ENCODE assay signal across 19 cellular contexts in the genomic region with DNA sequence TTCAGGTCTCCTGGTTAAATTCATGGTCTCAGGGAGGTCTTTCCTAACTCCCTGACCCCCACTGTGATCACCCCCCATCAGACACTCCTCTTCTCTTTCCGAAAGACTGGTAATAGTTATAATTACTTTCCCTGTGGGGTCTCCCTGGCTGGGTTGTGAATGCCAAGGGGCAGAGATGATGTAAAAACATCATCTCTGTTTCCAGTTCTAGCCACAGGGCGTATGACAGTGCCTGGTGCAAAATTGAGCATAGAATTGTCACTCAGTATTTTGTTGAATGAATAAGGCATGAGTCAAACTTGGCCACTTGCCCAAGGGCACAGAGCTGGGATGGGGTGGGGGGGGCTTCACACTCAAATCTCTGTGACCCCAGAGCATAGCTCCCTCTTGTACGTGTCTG.
DNase-seq lines count a peak whose midpoint lies in the region; ATAC-seq and TF ChIP-seq lines count a peak whose summit lies in the region.
"Had no signal": no experiment of that assay in that cellular context is flagged by ENCODE, and none has a peak within 500 bp of the region (broad histone marks: within the 10 kb centered on the region; RNA-seq: fewer than 3 reads in every experiment).

No MANE protein-coding gene starts in this region.

- no peaks in the 10 kb centered on the region for H3K27me3 ChIP-seq in PC-3 (ENCODE audit: low read length)
- H3K27me3 ChIP-seq: adrenal gland, tibial nerve had no signal

- H3K4me2 ChIP-seq in PC-3 (ENCODE audit: low read length) = 0 out of 2 replicates have a peak overlapping the region, but pooled peaks have one; percentile 24

- H3K27me3 Mint-ChIP-seq in chondrocyte (ENCODE audit: low read depth) = no peaks in the 10 kb centered on the region
- no peaks in the 10 kb centered on the region for H3K27me3 Mint-ChIP-seq in neural crest cell (ENCODE audit: low read depth)
- no peaks in the 10 kb centered on the region for H3K27me3 Mint-ChIP-seq in type B pancreatic cell

- H3K4me1 ChIP-seq in HEK293 (ENCODE audit: control insufficient read depth, insufficient read depth, low read length) (peaks cover 15% of the 10 kb centered on the region), PC-3 (ENCODE audit: insufficient read depth, low read length) (peaks cover 44% of the 10 kb centered on the region)
- H3K4me1 ChIP-seq: adrenal gland, HAP-1, tibial nerve had no signal

- intact Hi-C loops in PC-3 (cut with micrococcal nuclease) = loop anchor here (5.0 kb wide), 1 partner anchor 35 kb away; no protein-coding TSS in a partner anchor

- no peak overlapping the region for H3K9ac ChIP-seq in PC-3 (ENCODE audit: low read length)

- H3F3A ChIP-seq in PC-3 (ENCODE audit: low read length, unreplicated experiment) = no peaks in the 10 kb centered on the region

- no peaks in the 10 kb centered on the region for H3K36me3 ChIP-seq in HEK293 (ENCODE audit: control insufficient read depth in 2 of 2, insufficient read depth in 1 of 2, low read length in 2 of 2)
- H3K36me3 ChIP-seq in PC-3 (ENCODE audit: low read depth, low read length) = no peaks in the 10 kb centered on the region
- H3K36me3 ChIP-seq: adrenal gland, HAP-1, tibial nerve had no signal

- H3K4me1 Mint-ChIP-seq in chondrocyte (ENCODE audit: low read depth) = peaks cover 44% of the 10 kb centered on the region
- peaks cover 15% of the 10 kb centered on the region for H3K4me1 Mint-ChIP-seq in neural crest cell
- H3K4me1 Mint-ChIP-seq in type B pancreatic cell (ENCODE audit: unreplicated experiment) = peaks cover 46% of the 10 kb centered on the region
- H3K4me1 Mint-ChIP-seq: memory B cell had no signal

- ATAC-seq in PC-3 = peak; percentile 6; the same call in 1 of the 2 replicates
- ATAC-seq: left colon had no signal

- H3K27ac Mint-ChIP-seq in chondrocyte (ENCODE audit: unreplicated experiment) (peak overlapping the region; percentile 76), neural crest cell (ENCODE audit: unreplicated experiment) (peak overlapping the region; percentile 57), type B pancreatic cell (no peak overlapping the region)
- H3K27ac Mint-ChIP-seq: memory B cell had no signal

- POLR2A ChIA-PET in HEK293 (lab: Yijun Ruan, JAX) = interaction anchor here (0.5 to 0.6 kb wide), 2 partner anchors 401 to 432 kb away, joined by 3 read pairs; no protein-coding TSS in a partner anchor
- POLR2A ChIA-PET in PC-3 (lab: Charles Lee; ENCODE audit: unreplicated experiment) = interaction anchor here (0.6 kb wide), 1 partner anchor 24 kb away, joined by 5 read pairs; no protein-coding TSS in a partner anchor

- H3K4me3 ChIP-seq in HEK293 (ENCODE audit: low read depth, low read length) (no peak overlapping the region), PC-3 (ENCODE audit: low read length) (no peak overlapping the region)
- H3K4me3 ChIP-seq: adrenal gland, HAP-1, tibial nerve had no signal

- no peaks in the 10 kb centered on the region for H4K20me1 ChIP-seq in PC-3 (ENCODE audit: low read length)

- H3K4me3 Mint-ChIP-seq in chondrocyte (ENCODE audit: unreplicated experiment) (no peak overlapping the region), neural crest cell (no peak overlapping the region), type B pancreatic cell (no peak overlapping the region)
- H3K4me3 Mint-ChIP-seq: memory B cell had no signal

- H3K36me3 Mint-ChIP-seq in chondrocyte (ENCODE audit: low read depth) (peaks cover 2% of the 10 kb centered on the region), neural crest cell (ENCODE audit: low read depth) (no peaks in the 10 kb centered on the region), type B pancreatic cell (peaks cover 9% of the 10 kb centered on the region)
- H3K36me3 Mint-ChIP-seq: memory B cell had no signal

- no peak overlapping the region for H2AFZ ChIP-seq in PC-3 (ENCODE audit: low read length)

- H3K9me3 Mint-ChIP-seq in chondrocyte (ENCODE audit: low read depth) (peaks cover 4% of the 10 kb centered on the region), neural crest cell (no peaks in the 10 kb centered on the region), type B pancreatic cell (peaks cover 16% of the 10 kb centered on the region)
- H3K9me3 Mint-ChIP-seq: memory B cell had no signal

- H3K27ac ChIP-seq in HEK293 (ENCODE audit: extremely low read depth, low read depth, low read length) (no peak overlapping the region), PC-3 (ENCODE audit: low read length) (no peak overlapping the region)
- H3K27ac ChIP-seq: adrenal gland, tibial nerve had no signal

- CTCF ChIA-PET in HEK293 (lab: Yijun Ruan, JAX) (no interaction called here), PC-3 (lab: Charles Lee) (no interaction called here)

- BruUV-seq in PC-3 (replicated peaks; lab: Mats Ljungman, UMichigan) = no TSS peak

- H3K9me3 ChIP-seq in HEK293 (ENCODE audit: control insufficient read depth, insufficient read depth, low read depth, low read length) (no peaks in the 10 kb centered on the region), PC-3 (ENCODE audit: low read length) (no peaks in the 10 kb centered on the region)
- H3K9me3 ChIP-seq: adrenal gland, HAP-1, tibial nerve had no signal

- TF ChIP-seq CTCF in HEK293 (tag by site-specific recombination; IDR thresholded peaks at IDR 0.05) = no peak
- no peak for TF ChIP-seq CTCF in PC-3 (conservative IDR thresholded peaks at IDR 0.05; ENCODE audit: low read depth, low read length)
- no peak for TF ChIP-seq CTCF in chondrocyte (IDR thresholded peaks at IDR 0.05)
- TF ChIP-seq CTCF in neural crest cell (conservative IDR thresholded peaks at IDR 0.05) = no peak
- TF ChIP-seq CTCF in type B pancreatic cell (conservative IDR thresholded peaks at IDR 0.05) = no peak

- DNase-seq in PC-3 = peak; percentile 71
- no peak for DNase-seq in chondrocyte (ENCODE audit: low spot score)
- DNase-seq in neural crest cell (ENCODE audit: low read depth, low spot score) = no peak
- DNase-seq in dedifferentiated amniotic fluid mesenchymal stem cell (ENCODE audit: extremely low spot score) = no peak
- no peak for DNase-seq in NCI-H1048 (lab: John Stamatoyannopoulos, UW)
- DNase-seq in type B pancreatic cell (ENCODE audit: extremely low spot score, unreplicated experiment) = no peak
- DNase-seq: activated T-cell treated with anti-CD3 and anti-CD28 coated beads, Interleukin-2, amount 50 U/mL, for 1 hour; DMS79 treated with DMSO at 0.1 percent for 48 hours; left colon; MM.1S; NCI-H1417 treated with DMSO at 0.1 percent for 48 hours; NCI-H2107; NCI-H510A; stimulated activated CD8-positive, alpha-beta memory T cell treated with anti-CD3 and anti-CD28 coated beads, Interleukin-4, amount 100 ng/mL, for 48 hours had no signal

- H3K79me2 ChIP-seq in PC-3 (ENCODE audit: low read length) = no peaks in the 10 kb centered on the region

- no peaks in the 10 kb centered on the region for H3K9me2 ChIP-seq in PC-3 (replicated peaks; ENCODE audit: low read length)

TF ChIP-seq in HEK293, 187 proteins besides CTCF, POLR2A, EP300 and RAD21:
- no peak for TF ChIP-seq ZNF350 (tag by site-specific recombination; IDR thresholded peaks at IDR 0.05)
- peak; percentile 94 for TF ChIP-seq GLIS1 (tag by site-specific recombination; IDR thresholded peaks at IDR 0.05)
- 0 out of 2 replicates have a peak, but pooled peaks have one; percentile 32 for TF ChIP-seq ZXDB (tag by site-specific recombination; IDR thresholded peaks at IDR 0.05)
- TF ChIP-seq ZNF707 (tag by site-specific recombination; IDR thresholded peaks at IDR 0.05) = no peak
- TF ChIP-seq ZIC2 (tag by site-specific recombination; IDR thresholded peaks at IDR 0.05) = peak; percentile 58; the same call in 1 of the 2 replicates
- no peak for TF ChIP-seq ZNF776 (tag by site-specific recombination; IDR thresholded peaks at IDR 0.05; ENCODE audit: borderline replicate concordance)
- TF ChIP-seq ZNF791 (tag by site-specific recombination; IDR thresholded peaks at IDR 0.05) = no peak
- TF ChIP-seq ZNF580 (tag by site-specific recombination; IDR thresholded peaks at IDR 0.05) = no peak
- TF ChIP-seq ZNF366 (tag by site-specific recombination; conservative IDR thresholded peaks at IDR 0.05) = peak; percentile 25; the same call in 1 of the 2 replicates
- TF ChIP-seq, protein P1, sequence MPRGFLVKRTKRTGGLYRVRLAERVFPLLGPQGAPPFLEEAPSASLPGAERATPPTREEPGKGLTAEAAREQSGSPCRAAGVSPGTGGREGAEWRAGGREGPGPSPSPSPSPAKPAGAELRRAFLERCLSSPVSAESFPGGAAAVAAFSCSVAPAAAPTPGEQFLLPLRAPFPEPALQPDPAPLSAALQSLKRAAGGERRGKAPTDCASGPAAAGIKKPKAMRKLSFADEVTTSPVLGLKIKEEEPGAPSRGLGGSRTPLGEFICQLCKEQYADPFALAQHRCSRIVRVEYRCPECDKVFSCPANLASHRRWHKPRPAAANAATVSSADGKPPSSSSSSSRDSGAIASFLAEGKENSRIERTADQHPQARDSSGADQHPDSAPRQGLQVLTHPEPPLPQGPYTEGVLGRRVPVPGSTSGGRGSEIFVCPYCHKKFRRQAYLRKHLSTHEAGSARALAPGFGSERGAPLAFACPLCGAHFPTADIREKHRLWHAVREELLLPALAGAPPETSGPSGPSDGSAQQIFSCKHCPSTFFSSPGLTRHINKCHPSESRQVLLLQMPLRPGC (tag by site-specific recombination; IDR thresholded peaks at IDR 0.05) = no peak
- peak; percentile 47; the same call in 1 of the 2 replicates for TF ChIP-seq GLIS2 (tag by site-specific recombination; IDR thresholded peaks at IDR 0.05)
- TF ChIP-seq ZNF629 (tag by site-specific recombination; IDR thresholded peaks at IDR 0.05) = 0 out of 2 replicates have a peak, but pooled peaks have one; percentile 14
- no peak for TF ChIP-seq ZSCAN23 (tag by site-specific recombination; IDR thresholded peaks at IDR 0.05)
